ENCODE assay signal across 25 cellular contexts in the genomic region with DNA sequence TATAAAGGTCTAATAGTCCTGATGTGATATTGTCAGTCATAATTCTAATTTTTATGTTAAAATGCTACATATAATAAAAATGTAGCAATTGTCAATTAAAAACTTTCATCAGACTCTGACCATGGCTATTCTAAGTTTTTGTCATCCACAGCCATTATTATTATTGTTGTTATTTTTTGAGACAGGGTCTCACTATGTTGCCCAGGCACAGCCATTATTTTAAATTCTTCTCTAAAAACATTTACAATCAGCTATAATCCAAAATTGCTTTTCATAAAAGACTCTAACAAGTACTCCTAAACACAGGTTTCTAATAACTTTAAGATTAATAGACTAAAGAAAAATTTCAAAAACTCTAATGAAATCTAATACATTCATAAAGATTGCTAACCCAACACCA.
"Had no signal": no experiment of that assay in that cellular context is flagged by ENCODE, and none has a peak within 500 bp of the region (broad histone marks: within the 10 kb centered on the region; RNA-seq: fewer than 3 reads in every experiment).

No MANE protein-coding gene starts in this region.

- H3K9me3 ChIP-seq: colonic mucosa, esophagus muscularis mucosa, esophagus squamous epithelium, gastrocnemius medialis, gastroesophageal sphincter, heart left ventricle, heart right ventricle had no signal

- H3K4me2 ChIP-seq: hepatocyte had no signal

- ATAC-seq: effector memory CD8-positive, alpha-beta T cell; esophagus mucosa; foreskin keratinocyte; gastrocnemius medialis; gastroesophageal sphincter; heart left ventricle; heart right ventricle had no signal

- H3K27me3 ChIP-seq: colonic mucosa, dorsolateral prefrontal cortex, esophagus muscularis mucosa, esophagus squamous epithelium, foreskin keratinocyte, gastrocnemius medialis, gastroesophageal sphincter, heart left ventricle, heart right ventricle, hepatocyte had no signal

- H3K4me3 ChIP-seq: colonic mucosa, coronary artery, dorsolateral prefrontal cortex, esophagus muscularis mucosa, esophagus squamous epithelium, gastrocnemius medialis, gastroesophageal sphincter, heart left ventricle, heart right ventricle, hepatocyte had no signal

- H3K27ac ChIP-seq: colonic mucosa, coronary artery, dorsolateral prefrontal cortex, epithelial cell of prostate, esophagus muscularis mucosa, esophagus squamous epithelium, foreskin keratinocyte, gastrocnemius medialis, gastroesophageal sphincter, heart left ventricle, heart right ventricle, hepatocyte had no signal

- H3K4me1 ChIP-seq: colonic mucosa, esophagus muscularis mucosa, esophagus squamous epithelium, foreskin keratinocyte, gastrocnemius medialis, gastroesophageal sphincter, heart left ventricle, heart right ventricle had no signal

- H3K79me2 ChIP-seq: hepatocyte had no signal

- DNase-seq: colonic mucosa; cortex of kidney; dermis blood vessel endothelial cell; dorsolateral prefrontal cortex; effector CD4-positive, alpha-beta T cell; effector CD8-positive, alpha-beta T cell; effector memory CD4-positive, alpha-beta T cell; effector memory CD8-positive, alpha-beta T cell; endodermal cell; erythroblast; esophagus squamous epithelium; foreskin fibroblast; foreskin keratinocyte; foreskin melanocyte; gastrocnemius medialis; glutamatergic neuron; head of caudate nucleus; heart left ventricle; heart right ventricle had no signal

- H3K36me3 ChIP-seq: colonic mucosa, esophagus muscularis mucosa, esophagus squamous epithelium, gastrocnemius medialis, heart left ventricle had no signal

- H2AFZ ChIP-seq: hepatocyte had no signal
